21 cellular contexts compared by ENCODE assay signal in the genomic region with DNA sequence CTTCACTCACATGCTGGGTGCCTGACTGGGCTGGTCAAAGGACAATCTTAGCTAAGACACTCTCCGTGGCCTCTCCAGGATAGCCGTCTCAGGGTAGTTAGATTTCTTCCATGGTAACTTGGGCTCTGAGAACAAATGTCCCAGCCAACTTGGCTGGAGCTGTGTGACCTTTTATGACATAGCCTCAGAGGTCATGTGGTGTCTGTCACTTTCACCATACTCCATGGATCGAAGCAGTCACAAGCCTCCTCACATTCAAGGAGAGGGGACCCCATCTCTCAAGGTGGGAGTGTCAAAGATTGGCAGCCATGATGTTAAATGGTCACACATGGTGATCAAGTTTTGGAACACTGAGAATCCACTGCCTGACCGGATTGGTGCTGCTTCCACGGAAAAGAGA.
DNase-seq lines count a peak whose midpoint lies in the region; ATAC-seq, FAIRE-seq and TF ChIP-seq lines count a peak whose summit lies in the region.
"Had no signal": no experiment of that assay in that cellular context is flagged by ENCODE, and none has a peak within 500 bp of the region (broad histone marks: within the 10 kb centered on the region; RNA-seq: fewer than 3 reads in every experiment).

No MANE protein-coding gene starts in this region.

- H3K4me3 Mint-ChIP-seq in activated CD4-positive, alpha-beta memory T cell treated with anti-CD3 and anti-CD28 coated beads for 36 hours, result no peak overlapping the region
- H3K4me3 Mint-ChIP-seq in activated CD4-positive, alpha-beta memory T cell treated with anti-CD3 and anti-CD28 coated beads, Interleukin-2, amount 10 ng/mL, durations not matched to agents 7 days and 5 days, result no peak overlapping the region
- H3K4me3 Mint-ChIP-seq in astrocyte (ENCODE audit: unreplicated experiment) (no peak overlapping the region), mesothelial cell of epicardium (no peak overlapping the region)
- H3K4me3 Mint-ChIP-seq: H9 had no signal

- CTCF ChIA-PET in activated CD4-positive, alpha-beta memory T cell treated with anti-CD3 and anti-CD28 coated beads for 36 hours (lab: Charles Lee), result no interaction called here
- CTCF ChIA-PET in activated CD4-positive, alpha-beta memory T cell treated with anti-CD3 and anti-CD28 coated beads, Interleukin-2, amount 10 ng/mL, durations not matched to agents 7 days and 5 days (lab: Charles Lee), result no interaction called here

- H3K9me3 ChIP-seq in DND-41 (ENCODE audit: insufficient read depth, low read length, severe bottlenecking) (no peaks in the 10 kb centered on the region), astrocyte (ENCODE audit: insufficient read depth, low read depth, low read length) (no peaks in the 10 kb centered on the region)
- H3K9me3 ChIP-seq: SJCRH30 had no signal

- no peak for DNase-seq in activated CD4-positive, alpha-beta memory T cell treated with anti-CD3 and anti-CD28 coated beads for 36 hours
- no peak for DNase-seq in activated CD4-positive, alpha-beta memory T cell treated with anti-CD3 and anti-CD28 coated beads, Interleukin-2, amount 10 ng/mL, durations not matched to agents 7 days and 5 days
- DNase-seq in DND-41, result no peak
- DNase-seq in astrocyte (ENCODE audit: low read depth), result no peak
- no peak for DNase-seq in mesothelial cell of epicardium (ENCODE audit: low spot score in 2 of 2, unreplicated experiment in 2 of 2)
- DNase-seq in HTR-8/SVneo (ENCODE audit: insufficient read length, low spot score), result no peak
- no peak for DNase-seq in activated CD8-positive, alpha-beta memory T cell treated with anti-CD3 and anti-CD28 coated beads for 24 hours
- DNase-seq: H9, MV-4-11, NCI-H1105 treated with DMSO at 0.1 percent for 48 hours, NCI-H226, NCI-H748 treated with DMSO at 0.1 percent for 48 hours, PC-9, RPMI8226, SJCRH30 had no signal

- no peaks in the 10 kb centered on the region for H3K27me3 Mint-ChIP-seq in activated CD4-positive, alpha-beta memory T cell treated with anti-CD3 and anti-CD28 coated beads for 36 hours
- no peaks in the 10 kb centered on the region for H3K27me3 Mint-ChIP-seq in activated CD4-positive, alpha-beta memory T cell treated with anti-CD3 and anti-CD28 coated beads, Interleukin-2, amount 10 ng/mL, durations not matched to agents 7 days and 5 days
- H3K27me3 Mint-ChIP-seq in astrocyte (ENCODE audit: low read depth, unreplicated experiment), result peaks cover 4% of the 10 kb centered on the region
- peaks cover 2% of the 10 kb centered on the region for H3K27me3 Mint-ChIP-seq in mesothelial cell of epicardium (ENCODE audit: low read depth)

- H3K27me3 ChIP-seq in DND-41 (ENCODE audit: insufficient read depth, low read length, poor library complexity), result no peaks in the 10 kb centered on the region
- no peaks in the 10 kb centered on the region for H3K27me3 ChIP-seq in astrocyte (ENCODE audit: insufficient read depth, low read length)
- H3K27me3 ChIP-seq: SJCRH30 had no signal

- peaks cover 19% of the 10 kb centered on the region for H3K4me1 ChIP-seq in DND-41 (ENCODE audit: insufficient read depth, low read length)
- peaks cover 15% of the 10 kb centered on the region for H3K4me1 ChIP-seq in astrocyte (ENCODE audit: insufficient read depth, low read length)

- H3K9me3 Mint-ChIP-seq in activated CD4-positive, alpha-beta memory T cell treated with anti-CD3 and anti-CD28 coated beads for 36 hours, result no peaks in the 10 kb centered on the region
- H3K9me3 Mint-ChIP-seq in activated CD4-positive, alpha-beta memory T cell treated with anti-CD3 and anti-CD28 coated beads, Interleukin-2, amount 10 ng/mL, durations not matched to agents 7 days and 5 days, result peaks cover 8% of the 10 kb centered on the region
- H3K9me3 Mint-ChIP-seq in astrocyte (ENCODE audit: unreplicated experiment) (peaks cover 4% of the 10 kb centered on the region), mesothelial cell of epicardium (no peaks in the 10 kb centered on the region)
- H3K9me3 Mint-ChIP-seq: H9 had no signal

- TF ChIP-seq CTCF in DND-41 (IDR thresholded peaks at IDR 0.05; ENCODE audit: borderline replicate concordance, extremely low read depth, low read length, poor library complexity, severe bottlenecking) (no peak), astrocyte (IDR thresholded peaks at IDR 0.05; ENCODE audit: insufficient read depth, low read depth, low read length) (no peak), mesothelial cell of epicardium (IDR thresholded peaks at IDR 0.05; ENCODE audit: unreplicated experiment) (no peak)

- H3K36me3 ChIP-seq in DND-41 (ENCODE audit: insufficient read depth, low read length) (no peaks in the 10 kb centered on the region), astrocyte (ENCODE audit: insufficient read depth, low read length) (no peaks in the 10 kb centered on the region)
- H3K36me3 ChIP-seq: SJCRH30 had no signal

- H3K9ac ChIP-seq in DND-41 (ENCODE audit: low read depth, low read length) (no peak overlapping the region), astrocyte (ENCODE audit: low read length) (no peak overlapping the region)
- H3K9ac ChIP-seq: GM23248, KMS-11 had no signal

- no peak for FAIRE-seq in astrocyte (lab: Jason Lieb, UNC)
- no peak for FAIRE-seq in HTR-8/SVneo (lab: Jason Lieb, UNC)
- FAIRE-seq: A204.1, D721Med had no signal

- H3K36me3 Mint-ChIP-seq in activated CD4-positive, alpha-beta memory T cell treated with anti-CD3 and anti-CD28 coated beads for 36 hours, result no peaks in the 10 kb centered on the region
- H3K36me3 Mint-ChIP-seq in activated CD4-positive, alpha-beta memory T cell treated with anti-CD3 and anti-CD28 coated beads, Interleukin-2, amount 10 ng/mL, durations not matched to agents 7 days and 5 days (ENCODE audit: low read depth), result peaks cover 34% of the 10 kb centered on the region
- H3K36me3 Mint-ChIP-seq in astrocyte (ENCODE audit: low read depth, unreplicated experiment), result peaks cover 4% of the 10 kb centered on the region
- H3K36me3 Mint-ChIP-seq in mesothelial cell of epicardium, result no peaks in the 10 kb centered on the region

- peak overlapping the region; percentile 19 for H3K27ac Mint-ChIP-seq in activated CD4-positive, alpha-beta memory T cell treated with anti-CD3 and anti-CD28 coated beads for 36 hours
- H3K27ac Mint-ChIP-seq in activated CD4-positive, alpha-beta memory T cell treated with anti-CD3 and anti-CD28 coated beads, Interleukin-2, amount 10 ng/mL, durations not matched to agents 7 days and 5 days, result no peak overlapping the region
- peak overlapping the region; percentile 67 for H3K27ac Mint-ChIP-seq in astrocyte (ENCODE audit: unreplicated experiment)
- peak overlapping the region; percentile 5 for H3K27ac Mint-ChIP-seq in mesothelial cell of epicardium
- H3K27ac Mint-ChIP-seq: H9 had no signal

- H4K20me1 ChIP-seq in DND-41 (ENCODE audit: insufficient read depth, low read length) (no peaks in the 10 kb centered on the region), astrocyte (ENCODE audit: insufficient read depth, low read length) (no peaks in the 10 kb centered on the region)

- no peak overlapping the region for H2AFZ ChIP-seq in DND-41 (ENCODE audit: low read depth, low read length)
- H2AFZ ChIP-seq in astrocyte (ENCODE audit: low read depth, low read length), result no peak overlapping the region
- H2AFZ ChIP-seq: PC-9 had no signal

- H3K27ac ChIP-seq in DND-41 (ENCODE audit: low read length) (peak overlapping the region; percentile 74; the same call in 1 of the 2 replicates), astrocyte (ENCODE audit: low read depth, low read length) (no peak overlapping the region)
- H3K27ac ChIP-seq: C4-2B, GM23248, KMS-11, PC-9, SJCRH30 had no signal

- peaks cover 29% of the 10 kb centered on the region for H3K4me1 Mint-ChIP-seq in activated CD4-positive, alpha-beta memory T cell treated with anti-CD3 and anti-CD28 coated beads for 36 hours (ENCODE audit: low read depth)
- peaks cover 31% of the 10 kb centered on the region for H3K4me1 Mint-ChIP-seq in activated CD4-positive, alpha-beta memory T cell treated with anti-CD3 and anti-CD28 coated beads, Interleukin-2, amount 10 ng/mL, durations not matched to agents 7 days and 5 days
- H3K4me1 Mint-ChIP-seq in astrocyte (ENCODE audit: low read depth, unreplicated experiment) (peaks cover 22% of the 10 kb centered on the region), mesothelial cell of epicardium (peaks cover 44% of the 10 kb centered on the region)

- intact Hi-C loops in activated CD4-positive, alpha-beta memory T cell treated with anti-CD3 and anti-CD28 coated beads for 36 hours (cut with micrococcal nuclease), result no loop called here

- ATAC-seq in DND-41 (ENCODE audit: insufficient read depth, low read depth) (no peak), HG03457 (IDR thresholded peaks at IDR 0.05; ENCODE audit: unreplicated experiment) (no peak)

- POLR2A ChIA-PET in activated CD4-positive, alpha-beta memory T cell treated with anti-CD3 and anti-CD28 coated beads for 36 hours (lab: Charles Lee), result no interaction called here
- POLR2A ChIA-PET in activated CD4-positive, alpha-beta memory T cell treated with anti-CD3 and anti-CD28 coated beads, Interleukin-2, amount 10 ng/mL, durations not matched to agents 7 days and 5 days (lab: Charles Lee), result no interaction called here

- H3K4me2 ChIP-seq in DND-41 (ENCODE audit: insufficient read depth, low read length) (no peak overlapping the region), astrocyte (ENCODE audit: low read length) (no peak overlapping the region)
- H3K4me2 ChIP-seq: KMS-11, PC-9 had no signal

- H3K4me3 ChIP-seq in DND-41 (ENCODE audit: low read depth in 1 of 2, low read length in 2 of 2) (no peak overlapping the region), astrocyte (ENCODE audit: insufficient read depth, low read depth, low read length) (no peak overlapping the region)
- H3K4me3 ChIP-seq: GM23248, PC-9, SJCRH30 had no signal

- no peaks in the 10 kb centered on the region for H3K79me2 ChIP-seq in DND-41 (ENCODE audit: insufficient read depth, low read length)
- no peaks in the 10 kb centered on the region for H3K79me2 ChIP-seq in astrocyte (ENCODE audit: insufficient read depth, low read length)
